In the genomic region with DNA sequence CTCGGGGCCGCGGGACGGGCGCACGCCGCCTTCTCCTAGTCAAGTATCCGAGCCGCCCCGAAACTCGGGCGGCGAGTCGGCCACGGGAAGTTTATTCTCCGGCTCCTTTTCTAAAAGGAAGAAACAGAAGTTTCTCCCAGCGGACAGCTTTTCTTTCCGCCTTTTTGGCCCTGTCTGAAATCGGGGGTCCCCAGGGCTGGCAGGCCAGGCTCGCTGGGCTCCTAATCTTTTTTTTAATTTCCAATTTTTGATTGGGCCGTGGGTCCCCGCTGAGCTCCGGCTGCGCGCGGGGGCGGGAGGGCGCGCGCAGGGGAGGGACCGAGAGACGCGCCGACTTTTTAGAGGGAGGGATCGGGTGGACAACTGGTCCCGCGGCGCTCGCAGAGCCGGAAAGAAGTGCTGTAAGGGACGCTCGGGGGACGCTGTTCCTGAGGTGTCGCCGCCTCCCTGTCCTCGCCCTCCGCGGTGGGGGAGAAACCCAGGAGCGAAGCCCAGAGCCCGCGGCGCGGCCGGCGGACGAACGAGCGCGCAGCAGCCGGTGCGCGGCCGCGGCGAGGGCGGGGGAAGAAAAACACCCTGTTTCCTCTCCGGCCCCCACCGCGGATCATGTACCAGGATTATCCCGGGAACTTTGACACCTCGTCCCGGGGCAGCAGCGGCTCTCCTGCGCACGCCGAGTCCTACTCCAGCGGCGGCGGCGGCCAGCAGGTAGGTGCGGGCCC, we compare ENCODE assay signal across 8 cellular contexts. TPM values are rescaled to one million over a fixed set of nuclear protein-coding genes. Genes with fewer than 3 reads are reported as not detected.
DNase-seq lines count a peak whose midpoint lies in the region; TF ChIP-seq lines count a peak whose summit lies in the region.

No MANE protein-coding gene starts in this region.

- no peak overlapping the region for H3K4me3 Mint-ChIP-seq in MCF 10A (ENCODE audit: unreplicated experiment)

- H3K4me3 ChIP-seq in BE2C (ENCODE audit: low read depth, low read length) (peak overlapping the region; percentile 88), HEK293 (ENCODE audit: low read depth, low read length) (peak overlapping the region; percentile 84), spleen (peak overlapping the region; percentile 64 to 89 (median 70))

- POLR2A ChIA-PET in HEK293 (lab: Yijun Ruan, JAX): interaction anchor here (0.6 to 1.7 kb wide), 10 partner anchors 26 to 687 kb away, joined by 3 to 5 read pairs (median 3); no protein-coding TSS in a partner anchor
- POLR2A ChIA-PET in MCF 10A (lab: Yijun Ruan, JAX): interaction anchor here (0.6 to 6.3 kb wide), 54 partner anchors 9 to 711 kb away, joined by 3 to 295 read pairs (median 4); partner anchors contain the start of genes BABAM2, MRPL33 and RBKS

- peaks cover 6% of the 10 kb centered on the region; the same call in 1 of the 2 replicates for H3K4me1 ChIP-seq in BE2C
- H3K4me1 ChIP-seq in HEK293 (ENCODE audit: control insufficient read depth, insufficient read depth, low read length): peaks cover 13% of the 10 kb centered on the region
- peaks cover 14 to 83% (median 44%) of the 10 kb centered on the region in 6 donors for H3K4me1 ChIP-seq in spleen

- no peaks in the 10 kb centered on the region for H3K9me3 Mint-ChIP-seq in MCF 10A (ENCODE audit: unreplicated experiment)

- H3K36me3 ChIP-seq in BE2C (0 out of 2 replicates have a peak, but pooled peaks cover 6% of the 10 kb centered on the region), HEK293 (ENCODE audit: control insufficient read depth in 2 of 2, insufficient read depth in 1 of 2, low read length in 2 of 2) (no peaks in the 10 kb centered on the region), spleen (peaks cover 0 to 9% (median 0%) of the 10 kb centered on the region in 6 donors)

- intact Hi-C loops in MCF 10A (cut with micrococcal nuclease): loop anchor here (10.0 kb wide), 1 partner anchor 308 kb away; no protein-coding TSS in a partner anchor
- intact Hi-C loops in spleen (cut with DNase I; ENCODE audit: low total_unique reads): no loop called here

- H3K9me3 ChIP-seq in BE2C (no peaks in the 10 kb centered on the region), HEK293 (ENCODE audit: control insufficient read depth, insufficient read depth, low read depth, low read length) (no peaks in the 10 kb centered on the region), spleen (no peaks in the 10 kb centered on the region)

- TF ChIP-seq POLR2A in spleen (IDR thresholded peaks at IDR 0.05): peak in 1 of 3 donors; percentile 36

- TF ChIP-seq CTCF in BE2C (IDR thresholded peaks at IDR 0.05; ENCODE audit: low read depth, low read length) (no peak), HEK293 (tag by site-specific recombination; IDR thresholded peaks at IDR 0.05) (no peak), MCF 10A (IDR thresholded peaks at IDR 0.05; ENCODE audit: unreplicated experiment) (no peak), spleen (IDR thresholded peaks at IDR 0.05 in 8 of 11, conservative IDR thresholded peaks at IDR 0.05 in 3 of 11) (peak in 1 of 11 experiments; percentile 2)

- CTCF ChIA-PET in HEK293 (lab: Yijun Ruan, JAX) (interaction anchor here (0.7 kb wide), 2 partner anchors 238 to 241 kb away, joined by 3 read pairs; no protein-coding TSS in a partner anchor), MCF 10A (lab: Yijun Ruan, JAX) (interaction anchor here (0.6 to 1.0 kb wide), 7 partner anchors 134 to 677 kb away, joined by 3 to 5 read pairs (median 3); no protein-coding TSS in a partner anchor)

- no peaks in the 10 kb centered on the region for H3K27me3 Mint-ChIP-seq in MCF 10A (ENCODE audit: insufficient read depth, unreplicated experiment)

- WGBS in spleen, 5 donors: 0 to 1% (median 1%) methylated on average over 58 to 81 of the region's 81 CpGs

- peak overlapping the region; percentile 97 for H3K27ac ChIP-seq in HEK293 (ENCODE audit: extremely low read depth, low read depth, low read length)
- peak overlapping the region; percentile 96 to 100 (median 98) for H3K27ac ChIP-seq in spleen

- H3K27me3 ChIP-seq in BE2C: no peaks in the 10 kb centered on the region
- peaks cover 0 to 37% (median 0%) of the 10 kb centered on the region in 7 donors for H3K27me3 ChIP-seq in spleen (replicated peaks in 1 of 7)

- H3K36me3 Mint-ChIP-seq in MCF 10A (ENCODE audit: insufficient read depth, unreplicated experiment): peaks cover 12% of the 10 kb centered on the region

- BruUV-seq in MCF 10A (replicated peaks; lab: Mats Ljungman, UMichigan): no TSS peak

- DNase-seq in BE2C (peak; percentile 61), SW480 (ENCODE audit: low spot score) (peak; percentile 80), MCF 10A (ENCODE audit: unreplicated experiment) (peak; percentile 66), iPS-NIHi11 (ENCODE audit: low spot score) (peak; percentile 49), spleen (peak; percentile 90), NCI-H187 treated with DMSO at 0.1 percent for 48 hours (lab: John Stamatoyannopoulos, UW) (no peak), mesenteric fat pad (ENCODE audit: low spot score) (no peak)

- H3K27ac Mint-ChIP-seq in MCF 10A (ENCODE audit: low read depth, unreplicated experiment): no peak overlapping the region

- H3K4me1 Mint-ChIP-seq in MCF 10A (ENCODE audit: insufficient read depth, unreplicated experiment): peaks cover 17% of the 10 kb centered on the region

TF ChIP-seq in HEK293, 187 proteins besides CTCF, POLR2A, EP300 and RAD21 (continues in another document):
- TF ChIP-seq ZNF174 (tag by site-specific recombination; IDR thresholded peaks at IDR 0.05) (no peak), KLF9 (tag by site-specific recombination; IDR thresholded peaks at IDR 0.05; ENCODE audit: low read depth) (0 out of 2 replicates have a peak, but pooled peaks have one; percentile 19), ZNF600 (tag by site-specific recombination; IDR thresholded peaks at IDR 0.05) (no peak), IKZF3 (tag by site-specific recombination; IDR thresholded peaks at IDR 0.05) (peak; percentile 33; the same call in 1 of the 2 replicates), HOXD13 (CRISPR knock-in tag; IDR thresholded peaks at IDR 0.05; ENCODE audit: borderline replicate concordance) (no peak), ZNF398 (tag by site-specific recombination; IDR thresholded peaks at IDR 0.05) (peak; percentile 14), GLIS2 (tag by site-specific recombination; IDR thresholded peaks at IDR 0.05) (peak; percentile 42; the same call in 1 of the 2 replicates), SCRT2 (tag by site-specific recombination; IDR thresholded peaks at IDR 0.05) (no peak), ZNF341 (tag by site-specific recombination; IDR thresholded peaks at IDR 0.05; ENCODE audit: low read depth) (peak; percentile 97), EGR2 (tag by site-specific recombination; IDR thresholded peaks at IDR 0.05; ENCODE audit: low read depth) (peak; percentile 22; the same call in 1 of the 2 replicates), SP3 (tag by site-specific recombination; IDR thresholded peaks at IDR 0.05) (peak; percentile 3; the same call in 1 of the 2 replicates), KLF10 (tag by site-specific recombination; IDR thresholded peaks at IDR 0.05) (0 out of 2 replicates have a peak, but pooled peaks have one; percentile 6), ZNF10 (tag by site-specific recombination; IDR thresholded peaks at IDR 0.05) (peak; percentile 1; the same call in 1 of the 2 replicates)
- TF ChIP-seq, protein P1, sequence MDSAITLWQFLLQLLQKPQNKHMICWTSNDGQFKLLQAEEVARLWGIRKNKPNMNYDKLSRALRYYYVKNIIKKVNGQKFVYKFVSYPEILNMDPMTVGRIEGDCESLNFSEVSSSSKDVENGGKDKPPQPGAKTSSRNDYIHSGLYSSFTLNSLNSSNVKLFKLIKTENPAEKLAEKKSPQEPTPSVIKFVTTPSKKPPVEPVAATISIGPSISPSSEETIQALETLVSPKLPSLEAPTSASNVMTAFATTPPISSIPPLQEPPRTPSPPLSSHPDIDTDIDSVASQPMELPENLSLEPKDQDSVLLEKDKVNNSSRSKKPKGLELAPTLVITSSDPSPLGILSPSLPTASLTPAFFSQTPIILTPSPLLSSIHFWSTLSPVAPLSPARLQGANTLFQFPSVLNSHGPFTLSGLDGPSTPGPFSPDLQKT (IDR thresholded peaks at IDR 0.05; ENCODE audit: borderline replicate concordance, low read depth, low read length): no peak
- TF ChIP-seq, protein P2, sequence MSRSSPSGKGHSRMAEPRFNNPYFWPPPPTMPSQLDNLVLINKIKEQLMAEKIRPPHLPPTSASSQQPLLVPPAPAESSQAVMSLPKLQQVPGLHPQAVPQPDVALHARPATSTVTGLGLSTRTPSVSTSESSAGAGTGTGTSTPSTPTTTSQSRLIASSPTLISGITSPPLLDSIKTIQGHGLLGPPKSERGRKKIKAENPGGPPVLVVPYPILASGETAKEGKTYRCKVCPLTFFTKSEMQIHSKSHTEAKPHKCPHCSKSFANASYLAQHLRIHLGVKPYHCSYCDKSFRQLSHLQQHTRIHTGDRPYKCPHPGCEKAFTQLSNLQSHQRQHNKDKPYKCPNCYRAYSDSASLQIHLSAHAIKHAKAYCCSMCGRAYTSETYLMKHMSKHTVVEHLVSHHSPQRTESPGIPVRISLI (tag by site-specific recombination; IDR thresholded peaks at IDR 0.05): no peak

RNA-seq across cellular contexts. Expression of gene FOSL2, which starts 0.6 kb away (rescaled TPM):
- 16.2 TPM for polyA plus RNA-seq in BE2C (2012; ENCODE audit: insufficient read depth, insufficient read length, low read depth)
- total RNA-seq in MCF 10A (2022) (122 and 141 TPM in 2 replicates), spleen (100 to 1,000 TPM in 3 of 7 donors, 10 to 100 TPM in 4; 53.0 to 134 (median 97.1) TPM), mesenteric fat pad (259 TPM)
- 10 to 100 TPM in 1 of 3 donors, 1 to 10 TPM in 2; 3.2 to 14.8 (median 4.7) TPM for polyA plus RNA-seq in spleen

Comparison
In these comparisons a context has a peak if more than half of its experiments do, and no peak if none do; other contexts are left out.
1. DNase-seq: peak in BE2C (single experiment), SW480 (single experiment), MCF 10A (single experiment), iPS-NIHi11 (single experiment) and spleen (single experiment); none in NCI-H187 treated with DMSO at 0.1 percent for 48 hours (single experiment) and mesenteric fat pad (single experiment).
2. Peak in every context shown above with its lines, with median percentiles within 50 percentile points of each other: H3K4me3 ChIP-seq.